In genomic region chr16:86834451-86835035, GRCh38 we compare ENCODE assay signal across 13 cellular contexts.
DNase-seq lines count a peak whose midpoint lies in the region; ATAC-seq, FAIRE-seq and TF ChIP-seq lines count a peak whose summit lies in the region.
"Had no signal": no experiment of that assay in that cellular context is flagged by ENCODE, and none has a peak within 500 bp of the region (broad histone marks: within the 10 kb centered on the region; RNA-seq: fewer than 3 reads in every experiment).

No MANE protein-coding gene starts in this region.

- peaks cover 23% of the 10 kb centered on the region; the same call in 1 of the 2 replicates for H3K27me3 ChIP-seq in BE2C
- H3K27me3 ChIP-seq in Karpas-422 (ENCODE audit: low read length) = no peaks in the 10 kb centered on the region
- peaks cover 1 to 47% of the 10 kb centered on the region in 2 experiments; a peak in 3 of 5 replicates for H3K27me3 ChIP-seq in HepG2 (ENCODE audit: control insufficient read depth in 1 of 2, insufficient read depth in 2 of 2, low read length in 2 of 2)
- peaks cover 0 to 17% (median 0%) of the 10 kb centered on the region in 4 donors for H3K27me3 ChIP-seq in esophagus squamous epithelium

- CTCF ChIA-PET in HepG2 (lab: Yijun Ruan, JAX; ENCODE audit: low intra/inter-chr PET ratio, low total read pairs) = interaction anchor here (2.1 kb wide), 1 partner anchor 271 kb away, joined by 7 read pairs; no protein-coding TSS in a partner anchor
- CTCF ChIA-PET in activated CD4-positive, alpha-beta memory T cell treated with anti-CD3 and anti-CD28 coated beads for 36 hours (lab: Charles Lee) = interaction anchor here (1.2 kb wide), 1 partner anchor 228 kb away, joined by 3 read pairs; no protein-coding TSS in a partner anchor

- ATAC-seq in HepG2 = peak; percentile 59
- ATAC-seq: activated T-cell treated with anti-CD3 and anti-CD28 coated beads, Interleukin-2, amount 50 U/mL, for 72 hours; T-helper 17 cell had no signal

- TF ChIP-seq RAD21 in HepG2 (CRISPR knock-in tag; IDR thresholded peaks at IDR 0.05) = no peak

- H3K9me3 ChIP-seq in BE2C = no peaks in the 10 kb centered on the region
- no peaks in the 10 kb centered on the region for H3K9me3 ChIP-seq in Karpas-422 (ENCODE audit: low read length)
- no peaks in the 10 kb centered on the region for H3K9me3 ChIP-seq in HepG2 (ENCODE audit: low read length)
- H3K9me3 ChIP-seq in esophagus squamous epithelium = no peaks in the 10 kb centered on the region

- H3K27ac Mint-ChIP-seq in activated CD4-positive, alpha-beta memory T cell treated with anti-CD3 and anti-CD28 coated beads for 36 hours = no peak overlapping the region
- H3K27ac Mint-ChIP-seq: activated T-cell treated with anti-CD3 and anti-CD28 coated beads, Interleukin-2, amount 50 U/mL, for 72 hours; T-helper 17 cell had no signal

- WGBS in HepG2 (ENCODE audit: low lambda C conversion rate) = 16% methylated on average over 20 of the region's 22 CpGs
- 70 to 75% methylated on average over 10 to 13 of the region's 22 CpGs for WGBS in esophagus squamous epithelium, 2 donors

- H2AFZ ChIP-seq in Karpas-422 (ENCODE audit: low read length) (no peak overlapping the region), HepG2 (ENCODE audit: low read length) (no peak overlapping the region)

- no peaks in the 10 kb centered on the region for H3K9me2 ChIP-seq in Karpas-422 (replicated peaks; ENCODE audit: insufficient read depth, low read length)

- no peaks in the 10 kb centered on the region for H3K9me3 Mint-ChIP-seq in activated CD4-positive, alpha-beta memory T cell treated with anti-CD3 and anti-CD28 coated beads for 36 hours
- H3K9me3 Mint-ChIP-seq: activated T-cell treated with anti-CD3 and anti-CD28 coated beads, Interleukin-2, amount 50 U/mL, for 72 hours had no signal

- DNase-seq in BE2C (no peak), Karpas-422 (peak; percentile 47), brain pericyte (ENCODE audit: low read depth, low spot score) (peak; percentile 51), HepG2 (ENCODE audit: low spot score) (no peak), esophagus squamous epithelium (lab: John Stamatoyannopoulos, UW) (no peak), urothelium cell line (ENCODE audit: low spot score) (no peak), putamen (ENCODE audit: low spot score) (no peak)
- DNase-seq in activated CD4-positive, alpha-beta memory T cell treated with anti-CD3 and anti-CD28 coated beads for 36 hours = no peak
- DNase-seq: activated T-cell treated with anti-CD3 and anti-CD28 coated beads, Interleukin-2, amount 50 U/mL, for 72 hours; NCI-H446; T-helper 17 cell had no signal

- FAIRE-seq in HepG2 (lab: Jason Lieb, UNC) (no peak), urothelium cell line (lab: Jason Lieb, UNC) (no peak)
- FAIRE-seq: D721Med had no signal

- POLR2A ChIA-PET in HepG2 (lab: Yijun Ruan, JAX) = no interaction called here
- POLR2A ChIA-PET in activated CD4-positive, alpha-beta memory T cell treated with anti-CD3 and anti-CD28 coated beads for 36 hours (lab: Charles Lee) = no interaction called here

- no peaks in the 10 kb centered on the region for H4K20me1 ChIP-seq in Karpas-422 (ENCODE audit: insufficient read depth, low read depth, low read length)
- H4K20me1 ChIP-seq in HepG2 (ENCODE audit: insufficient read depth, low read length) = no peaks in the 10 kb centered on the region

- BruUV-seq in HepG2 (replicated peaks; lab: Mats Ljungman, UMichigan) = no TSS peak

- H3K4me3 Mint-ChIP-seq in activated CD4-positive, alpha-beta memory T cell treated with anti-CD3 and anti-CD28 coated beads for 36 hours = no peak overlapping the region
- H3K4me3 Mint-ChIP-seq: activated T-cell treated with anti-CD3 and anti-CD28 coated beads, Interleukin-2, amount 50 U/mL, for 72 hours; T-helper 17 cell had no signal

- H3K36me3 ChIP-seq in BE2C (no peaks in the 10 kb centered on the region), Karpas-422 (ENCODE audit: insufficient read depth, low read length) (no peaks in the 10 kb centered on the region), HepG2 (replicated peaks in 1 of 2; ENCODE audit: control insufficient read depth in 1 of 2, insufficient read depth in 2 of 2, low read length in 2 of 2) (no peaks in the 10 kb centered on the region), esophagus squamous epithelium (no peaks in the 10 kb centered on the region)

- intact Hi-C loops in HepG2 (cut with micrococcal nuclease; ENCODE audit: unreplicated experiment) = no loop called here
- intact Hi-C loops in activated CD4-positive, alpha-beta memory T cell treated with anti-CD3 and anti-CD28 coated beads for 36 hours (cut with micrococcal nuclease) = no loop called here
- intact Hi-C loops in esophagus squamous epithelium (cut with DNase I) = no loop called here

- no peaks in the 10 kb centered on the region for H3K36me3 Mint-ChIP-seq in activated CD4-positive, alpha-beta memory T cell treated with anti-CD3 and anti-CD28 coated beads for 36 hours

- H3K79me2 ChIP-seq in Karpas-422 (ENCODE audit: low read length) = no peaks in the 10 kb centered on the region
- no peaks in the 10 kb centered on the region for H3K79me2 ChIP-seq in HepG2 (ENCODE audit: insufficient read depth, low read length)

- H3K4me1 Mint-ChIP-seq in activated CD4-positive, alpha-beta memory T cell treated with anti-CD3 and anti-CD28 coated beads for 36 hours (ENCODE audit: low read depth) = no peaks in the 10 kb centered on the region

- no peak overlapping the region for H3K4me2 ChIP-seq in Karpas-422 (ENCODE audit: low read depth, low read length, poor library complexity, severe bottlenecking)
- no peak overlapping the region for H3K4me2 ChIP-seq in HepG2 (ENCODE audit: low read depth, low read length)

- H3K4me3 ChIP-seq in BE2C (ENCODE audit: low read depth, low read length) (no peak overlapping the region), Karpas-422 (ENCODE audit: low read length) (no peak overlapping the region), HepG2 (replicated peaks in 1 of 3; ENCODE audit: insufficient read depth in 1 of 3, low read depth in 2 of 3, low read length in 3 of 3) (no peak overlapping the region), esophagus squamous epithelium (no peak overlapping the region)
- H3K4me3 ChIP-seq: skin epidermis had no signal

- TF ChIP-seq EP300 in HepG2 (IDR thresholded peaks at IDR 0.05; ENCODE audit: low read depth in 2 of 2, low read length in 2 of 2) (no peak), HepG2 (CRISPR knock-in tag; IDR thresholded peaks at IDR 0.05; ENCODE audit: borderline replicate concordance) (no peak)

- TF ChIP-seq POLR2A in HepG2 (IDR thresholded peaks at IDR 0.05; ENCODE audit: insufficient read depth in 1 of 2, low read depth in 2 of 2, low read length in 2 of 2) (no peak), esophagus squamous epithelium (IDR thresholded peaks at IDR 0.05) (no peak)

- H3K4me1 ChIP-seq in BE2C = no peaks in the 10 kb centered on the region
- no peaks in the 10 kb centered on the region for H3K4me1 ChIP-seq in Karpas-422 (ENCODE audit: low read length)
- no peaks in the 10 kb centered on the region for H3K4me1 ChIP-seq in HepG2 (ENCODE audit: insufficient read depth, low read length)
- H3K4me1 ChIP-seq in esophagus squamous epithelium = peaks cover 0 to 4% (median 0%) of the 10 kb centered on the region in 3 donors

- H3K27ac ChIP-seq in Karpas-422 (ENCODE audit: low read length) (no peak overlapping the region), HepG2 (ENCODE audit: extremely low read length, insufficient read depth, low read length) (no peak overlapping the region), esophagus squamous epithelium (no peak overlapping the region)
- H3K27ac ChIP-seq: skin epidermis had no signal

- peaks cover 5% of the 10 kb centered on the region for H3K27me3 Mint-ChIP-seq in activated CD4-positive, alpha-beta memory T cell treated with anti-CD3 and anti-CD28 coated beads for 36 hours

- TF ChIP-seq CTCF in BE2C (IDR thresholded peaks at IDR 0.05; ENCODE audit: low read depth, low read length) (peak; percentile 4; the same call in 1 of the 2 replicates), HepG2 (CRISPR knock-in tag; IDR thresholded peaks at IDR 0.05) (no peak; the same call in 1 of the 2 replicates), esophagus squamous epithelium (IDR thresholded peaks at IDR 0.05) (peak in 1 of 6 experiments; percentile 5)

- H3K9ac ChIP-seq in Karpas-422 (ENCODE audit: low read length) (no peak overlapping the region), HepG2 (ENCODE audit: insufficient read depth, low read depth, low read length) (no peak overlapping the region)

- in situ Hi-C loops in HepG2 (cut with HindIII; ENCODE audit: extremely low pct_ligation_motif_present, low pct_unique_long_range_greater_than_20kb) = no loop called here

TF ChIP-seq in HepG2, 621 proteins besides CTCF, POLR2A, EP300 and RAD21:
- TF ChIP-seq ZNF496 (CRISPR knock-in tag; IDR thresholded peaks at IDR 0.05; ENCODE audit: insufficient replicate concordance) = no peak
- peak; percentile 37 for TF ChIP-seq XRCC5 (optimal IDR thresholded peaks at IDR 0.05; ENCODE audit: low read length)
- TF ChIP-seq RNF2 (conservative IDR thresholded peaks at IDR 0.05; ENCODE audit: low read depth) = no peak
- no peak for TF ChIP-seq ZNF205 (CRISPR knock-in tag; IDR thresholded peaks at IDR 0.05)
- TF ChIP-seq U2AF1 (optimal IDR thresholded peaks at IDR 0.05; ENCODE audit: low read depth, low read length) = no peak
- TF ChIP-seq GPBP1L1 (CRISPR knock-in tag; IDR thresholded peaks at IDR 0.05) = no peak
- TF ChIP-seq STAG1 (CRISPR knock-in tag; IDR thresholded peaks at IDR 0.05) = peak; percentile 27; the same call in 1 of the 2 replicates

Comparison
In these comparisons a context has a peak if more than half of its experiments do, and no peak if none do; other contexts are left out.
1. DNase-seq: peak in Karpas-422 (single experiment) and brain pericyte (single experiment); none in BE2C (single experiment), HepG2 (single experiment), activated CD4-positive, alpha-beta memory T cell treated with anti-CD3 and anti-CD28 coated beads for 36 hours (single experiment), esophagus squamous epithelium (single experiment), urothelium cell line (single experiment) and putamen (single experiment).